Comparison of ENCODE assay signal across 16 cellular contexts in the genomic region with DNA sequence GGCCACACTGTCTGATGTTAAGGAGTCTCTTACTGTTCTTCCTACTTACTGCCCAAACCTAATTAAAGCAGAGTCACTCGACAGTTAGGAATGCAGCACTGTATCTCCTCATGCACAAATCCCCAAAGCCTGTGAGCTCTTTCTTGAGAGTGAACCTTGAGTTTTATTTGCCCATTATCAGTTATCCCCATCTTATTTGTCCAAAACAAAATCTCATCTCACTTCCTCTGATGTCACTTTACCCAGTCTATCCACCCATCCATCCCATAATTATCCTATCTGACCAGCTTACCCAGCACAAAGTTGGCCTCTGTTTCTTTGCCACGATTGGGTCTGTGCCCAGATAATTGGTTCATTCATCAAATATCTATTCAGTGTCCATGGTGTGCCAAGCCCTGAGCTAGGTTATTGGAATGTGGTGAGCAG.
DNase-seq lines count a peak whose midpoint lies in the region; ATAC-seq and TF ChIP-seq lines count a peak whose summit lies in the region.
"Had no signal": no experiment of that assay in that cellular context is flagged by ENCODE, and none has a peak within 500 bp of the region (broad histone marks: within the 10 kb centered on the region; RNA-seq: fewer than 3 reads in every experiment).

No MANE protein-coding gene starts in this region.

- no peak for TF ChIP-seq CTCF in C4-2B (conservative IDR thresholded peaks at IDR 0.05)
- no peak for TF ChIP-seq CTCF in RWPE2 (IDR thresholded peaks at IDR 0.05; ENCODE audit: poor library complexity, severe bottlenecking)
- TF ChIP-seq CTCF in fibroblast of mammary gland (conservative IDR thresholded peaks at IDR 0.05; ENCODE audit: control insufficient read depth, insufficient read depth, low read depth, low read length), result no peak
- TF ChIP-seq CTCF in omental fat pad (IDR thresholded peaks at IDR 0.05), result no peak

- H3K27ac ChIP-seq in C4-2B (peak overlapping the region; percentile 61; the same call in 1 of the 2 replicates), RWPE2 (ENCODE audit: poor library complexity, severe bottlenecking) (peak overlapping the region; percentile 1)
- H3K27ac ChIP-seq: psoas muscle had no signal

- H3K4me3 ChIP-seq in RWPE2 (ENCODE audit: severe bottlenecking), result no peak overlapping the region
- H3K4me3 ChIP-seq in fibroblast of mammary gland (ENCODE audit: control insufficient read depth, low read depth, low read length), result no peak overlapping the region
- H3K4me3 ChIP-seq: GM23338, psoas muscle had no signal

- no peaks in the 10 kb centered on the region for H3K27me3 ChIP-seq in RWPE2 (ENCODE audit: insufficient read depth, poor library complexity, severe bottlenecking)

- DNase-seq in RWPE2 (ENCODE audit: low spot score) (no peak), fibroblast of mammary gland (ENCODE audit: low read depth) (peak; percentile 27), omental fat pad (ENCODE audit: low spot score) (no peak), NCI-H187 (lab: John Stamatoyannopoulos, UW) (no peak), KG1 (lab: John Stamatoyannopoulos, UW) (no peak)
- DNase-seq in activated CD4-positive, alpha-beta T cell treated with anti-CD3 and anti-CD28 coated beads, Interleukin-2, amount 50 U/mL, for 48 hours, result no peak
- no peak for DNase-seq in effector CD4-positive, alpha-beta T cell
- DNase-seq: activated CD8-positive, alpha-beta memory T cell treated with anti-CD3 and anti-CD28 coated beads, Interleukin-2, amount 10 ng/mL, durations not matched to agents 7 days and 5 days; activated naive CD4-positive, alpha-beta T cell; DND-41; NCI-H2081 treated with DMSO at 0.1 percent for 48 hours; psoas muscle; SHP77 treated with DMSO at 0.1 percent for 48 hours; stimulated activated CD4-positive, alpha-beta T cell treated with anti-CD3 and anti-CD28 coated beads, Interleukin-2, amount 100 ng/mL, for 48 hours had no signal

- H3K4me1 ChIP-seq in RWPE2 (ENCODE audit: insufficient read depth, poor library complexity, severe bottlenecking), result peaks cover 4% of the 10 kb centered on the region
- H3K4me1 ChIP-seq: psoas muscle had no signal

- ATAC-seq in RWPE2 (ENCODE audit: low read depth) (peak; percentile 52), omental fat pad (ENCODE audit: low FRiP score) (peak; percentile 55)
- ATAC-seq: activated CD8-positive, alpha-beta memory T cell treated with anti-CD3 and anti-CD28 coated beads, Interleukin-2, amount 10 ng/mL, durations not matched to agents 7 days and 5 days; GM23338; psoas muscle had no signal

- H3K9me3 ChIP-seq in RWPE2 (ENCODE audit: severe bottlenecking), result no peaks in the 10 kb centered on the region
- H3K9me3 ChIP-seq: psoas muscle had no signal

- no peaks in the 10 kb centered on the region for H3K36me3 ChIP-seq in RWPE2 (ENCODE audit: low read depth)
